8 cellular contexts compared by ENCODE assay signal in genomic region chr19:19490247-19490968, GRCh38. TPM values are rescaled to one million over a fixed set of nuclear protein-coding genes. Genes with fewer than 3 reads are reported as not detected.
DNase-seq lines count a peak whose midpoint lies in the region; ATAC-seq, FAIRE-seq and TF ChIP-seq lines count a peak whose summit lies in the region.

No MANE protein-coding gene starts in this region.

- H3K27me3 ChIP-seq in H1 (replicated peaks in 1 of 4; ENCODE audit: control insufficient read depth in 3 of 4, extremely low read depth in 1 of 4, insufficient read depth in 3 of 4, low read length in 3 of 4), result no peaks in the 10 kb centered on the region

- TF ChIP-seq CTCF in H1 (IDR thresholded peaks at IDR 0.05; ENCODE audit: control extremely low read depth in 1 of 3, insufficient read depth in 1 of 3, low read depth in 1 of 3, low read length in 3 of 3), result peak; percentile 71 to 86 (median 81)

- CTCF ChIA-PET in H1 (lab: Charles Lee; ENCODE audit: partially characterized antibody), result interaction anchor here (0.6 to 9.8 kb wide), 55 partner anchors 9 to 1130 kb away, joined by 3 to 146 read pairs (median 5); partner anchors contain the start of genes GATAD2A, NDUFA13 and TSSK6

- peak overlapping the region; percentile 67; the same call in 1 of the 2 replicates for H3K27ac ChIP-seq in H1 (ENCODE audit: low read depth, low read length)

- H4K5ac ChIP-seq in H1 (ENCODE audit: insufficient read length, low read depth, low read length), result no peak overlapping the region

- H3K23me2 ChIP-seq in H1 (ENCODE audit: low read depth, low read length), result no peaks in the 10 kb centered on the region

- peaks cover 7 to 19% (median 14%) of the 10 kb centered on the region in 4 experiments; a peak in 7 of 8 replicates for H3K36me3 ChIP-seq in H1 (ENCODE audit: control insufficient read depth in 2 of 4, insufficient read depth in 4 of 4, low read length in 3 of 4)

- H4K8ac ChIP-seq in H1 (ENCODE audit: extremely low read depth, insufficient read depth, low read length), result peak overlapping the region; percentile 81; the same call in 1 of the 2 replicates

- no peak overlapping the region for H2AFZ ChIP-seq in H1 (ENCODE audit: low read length)

- no peak overlapping the region for H3K18ac ChIP-seq in H1 (ENCODE audit: extremely low read depth, low read length)

- no peak for TF ChIP-seq EP300 in H1 (IDR thresholded peaks at IDR 0.05; ENCODE audit: borderline replicate concordance in 1 of 2, low read depth in 2 of 2, low read length in 2 of 2)

- no peak overlapping the region for H3K14ac ChIP-seq in H1 (ENCODE audit: insufficient read length)

- POLR2A ChIA-PET in H1 (lab: Charles Lee; ENCODE audit: partially characterized antibody), result interaction anchor here (0.9 to 4.3 kb wide), 15 partner anchors 12 to 127 kb away, joined by 3 to 44 read pairs (median 4); partner anchors contain the start of genes GATAD2A and NDUFA13

- peaks cover 16% of the 10 kb centered on the region; the same call in 1 of the 2 replicates for H3K79me1 ChIP-seq in H1 (ENCODE audit: low read depth, low read length)

- H3K4ac ChIP-seq in H1 (replicated peaks; ENCODE audit: insufficient read length, low read depth, low read length), result no peak overlapping the region

- FAIRE-seq in H1 (lab: Jason Lieb, UNC), result peak; percentile 97

- H3K4me3 Mint-ChIP-seq in memory B cell, result no peak overlapping the region

- H2BK5ac ChIP-seq in H1 (ENCODE audit: low read depth, low read length), result peak overlapping the region; percentile 16

- H2BK12ac ChIP-seq in H1 (ENCODE audit: low read depth, low read length), result peak overlapping the region; percentile 41

- peak; percentile 86 to 90 for TF ChIP-seq RAD21 in H1 (IDR thresholded peaks at IDR 0.05 in 1 of 2, conservative IDR thresholded peaks at IDR 0.05 in 1 of 2; ENCODE audit: low read depth in 2 of 2, low read length in 2 of 2)

- DNase-seq in CMK (ENCODE audit: low read depth) (peak; percentile 47), HS-27A (ENCODE audit: low read depth) (peak; percentile 42), NOMO-1 (lab: John Stamatoyannopoulos, UW; ENCODE audit: unreplicated experiment in 2 of 2) (peak; percentile 23 to 73), H1 (ENCODE audit: low read depth in 1 of 2, low spot score in 2 of 2) (peak; percentile 44 to 87), memory B cell (ENCODE audit: low spot score in 2 of 2) (peak; percentile 79 to 80)
- DNase-seq in activated CD8-positive, alpha-beta memory T cell treated with anti-CD3 and anti-CD28 coated beads for 48 hours (ENCODE audit: low read depth in 2 of 3, low spot score in 2 of 3), result peak; percentile 46 to 69 (median 54)
- DNase-seq in stimulated activated CD8-positive, alpha-beta memory T cell treated with anti-CD3 and anti-CD28 coated beads, Interleukin-12 subunit alpha, Interleukin-12 subunit beta, amount 100 ng/mL, for 24 hours (ENCODE audit: extremely low read depth), result peak; percentile 50

- H3K9me3 ChIP-seq in H1 (ENCODE audit: insufficient read depth in 2 of 2, low read depth in 1 of 2, low read length in 1 of 2), result no peaks in the 10 kb centered on the region

- H2BK20ac ChIP-seq in H1 (ENCODE audit: low read length), result no peak overlapping the region

- H2BK120ac ChIP-seq in H1 (replicated peaks; ENCODE audit: low read depth, low read length), result no peak overlapping the region

- H3K56ac ChIP-seq in H1 (replicated peaks; ENCODE audit: insufficient read length, low read depth, low read length), result no peak overlapping the region

- no peak overlapping the region for H3K4me2 ChIP-seq in H1 (ENCODE audit: insufficient read depth in 1 of 2, low read depth in 2 of 2, low read length in 2 of 2)

- H3K9ac ChIP-seq in H1 (replicated peaks in 1 of 4; ENCODE audit: extremely low read depth in 1 of 4, low read depth in 3 of 4, low read length in 3 of 4), result no peak overlapping the region; a peak in 2 of 7 replicates

- H3K27me3 Mint-ChIP-seq in memory B cell, result no peaks in the 10 kb centered on the region

- H3K79me2 ChIP-seq in H1 (ENCODE audit: control insufficient read depth in 1 of 2, insufficient read depth in 2 of 2, low read length in 2 of 2), result peaks cover 0 to 46% of the 10 kb centered on the region in 2 experiments; a peak in 2 of 4 replicates

- WGBS in H1 (ENCODE audit: extremely low coverage in 1 of 2, insufficient coverage in 1 of 2, insufficient read length in 1 of 2, insufficient replicate concordance in 2 of 2, low coverage in 1 of 2, low lambda C conversion rate in 2 of 2, missing lambda C conversion rate in 1 of 2), 2 experiments, result 65% methylated on average over 19 of the region's 19 CpGs; no CpG with 5 or more reads in 1 of the 2 experiments

- peaks cover 7% of the 10 kb centered on the region for H3K36me3 Mint-ChIP-seq in memory B cell

- no peak overlapping the region for H2BK15ac ChIP-seq in H1 (ENCODE audit: low read length)

- peaks cover 20% of the 10 kb centered on the region for H3K4me1 Mint-ChIP-seq in memory B cell

- no peak overlapping the region for H3K23ac ChIP-seq in H1 (ENCODE audit: insufficient read length)

- H4K20me1 ChIP-seq in H1 (replicated peaks in 1 of 2; ENCODE audit: control insufficient read depth in 1 of 2, insufficient read depth in 2 of 2, low read length in 2 of 2), result peaks cover 14 to 19% of the 10 kb centered on the region in 2 experiments

- no peaks in the 10 kb centered on the region for H3K9me3 Mint-ChIP-seq in memory B cell

- H4K91ac ChIP-seq in H1 (replicated peaks; ENCODE audit: insufficient read length, low read length), result no peak overlapping the region

- H3K27ac Mint-ChIP-seq in memory B cell, result peak overlapping the region; percentile 97

- no peak for TF ChIP-seq POLR2A in H1 (IDR thresholded peaks at IDR 0.05; ENCODE audit: control extremely low read depth in 1 of 2, low read depth in 2 of 2, low read length in 2 of 2)

- H3K4me1 ChIP-seq in H1 (replicated peaks in 1 of 4; ENCODE audit: control insufficient read depth in 3 of 4, insufficient read depth in 4 of 4, low read length in 3 of 4), result peaks cover 11 to 28% (median 18%) of the 10 kb centered on the region in 4 experiments

- no peak overlapping the region for H3K4me3 ChIP-seq in H1 (ENCODE audit: extremely low read depth in 1 of 4, insufficient read depth in 2 of 4, low read depth in 3 of 4, low read length in 4 of 4)

- ATAC-seq in memory B cell (ENCODE audit: low read depth) (peak; percentile 37), GM19023 (IDR thresholded peaks at IDR 0.05; ENCODE audit: unreplicated experiment) (no peak)

- H2AK5ac ChIP-seq in H1 (ENCODE audit: low read depth, low read length), result no peak overlapping the region

TF ChIP-seq in H1, 55 proteins besides CTCF, POLR2A, EP300 and RAD21:
- TF ChIP-seq CBX8 (IDR thresholded peaks at IDR 0.05; ENCODE audit: borderline replicate concordance, low read depth, low read length), result no peak

RNA-seq across cellular contexts. Expression of gene TSSK6, which starts 24.9 kb away (rescaled TPM):
- 2.9 and 3.6 TPM in 2 replicates for total RNA-seq in H1 (2021; fragmentation: NEBNext Ultra II Directional; extraction: Animal tissue kit (Norgen Biotek cat#: 25700))
- 7.8 and 12.1 TPM in 2 replicates for polyA plus RNA-seq in H1 (2011; rRNA removed)
- polyA plus RNA-seq in H1 (2011; cell fraction: cytosol; rRNA removed), result 6.9 TPM
- polyA plus RNA-seq in H1 (2011; cell fraction: nucleus; rRNA removed), result 9.3 TPM
- 2.1 to 4.3 TPM (median 3.4 TPM) in 4 replicates for polyA plus RNA-seq in H1 (2012, experiment 1 of 2)
- 3.8 TPM for polyA plus RNA-seq in H1 (2012, experiment 2 of 2)
- 1.6 TPM for polyA plus RNA-seq in H1 (2013, experiment 1 of 2)
- polyA plus RNA-seq in H1 (2013, experiment 2 of 2), result 1.1 TPM
- polyA minus RNA-seq in H1 (2011; rRNA and poly(A)+ RNA removed), result 1.9 and 2.4 TPM in 2 replicates
- 2.9 TPM for polyA minus RNA-seq in H1 (2011; cell fraction: cytosol; rRNA and poly(A)+ RNA removed)
- 8.6 TPM for polyA minus RNA-seq in H1 (2011; cell fraction: nucleus; rRNA and poly(A)+ RNA removed)

RNA-seq across cellular contexts. Expression of gene NDUFA13, which starts 25.6 kb away (rescaled TPM):
- 413 and 425 TPM in 2 replicates for total RNA-seq in H1 (2021; fragmentation: NEBNext Ultra II Directional; extraction: Animal tissue kit (Norgen Biotek cat#: 25700))
- 1,105 and 1,309 TPM in 2 replicates for polyA plus RNA-seq in H1 (2011; rRNA removed)
- polyA plus RNA-seq in H1 (2011; cell fraction: cytosol; rRNA removed), result 1,197 TPM
- 627 TPM for polyA plus RNA-seq in H1 (2011; cell fraction: nucleus; rRNA removed)
- polyA plus RNA-seq in H1 (2012, experiment 1 of 2), result 415 to 713 TPM (median 615 TPM) in 4 replicates
- 1,304 TPM for polyA plus RNA-seq in H1 (2012, experiment 2 of 2)
- polyA plus RNA-seq in H1 (2013, experiment 1 of 2), result 247 TPM
- 247 TPM for polyA plus RNA-seq in H1 (2013, experiment 2 of 2)
- 97.5 and 101 TPM in 2 replicates for polyA minus RNA-seq in H1 (2011; rRNA and poly(A)+ RNA removed)
- polyA minus RNA-seq in H1 (2011; cell fraction: cytosol; rRNA and poly(A)+ RNA removed), result 111 TPM
- 98.8 TPM for polyA minus RNA-seq in H1 (2011; cell fraction: nucleus; rRNA and poly(A)+ RNA removed)

RNA-seq across cellular contexts. Expression of gene YJEFN3, which starts 38.3 kb away (rescaled TPM):
- total RNA-seq in H1 (2021; fragmentation: NEBNext Ultra II Directional; extraction: Animal tissue kit (Norgen Biotek cat#: 25700)), result 5.0 and 5.7 TPM in 2 replicates
- 9.4 and 17.2 TPM in 2 replicates for polyA plus RNA-seq in H1 (2011; rRNA removed)
- 11.9 TPM for polyA plus RNA-seq in H1 (2011; cell fraction: cytosol; rRNA removed)
- polyA plus RNA-seq in H1 (2011; cell fraction: nucleus; rRNA removed), result 42.5 TPM
- 9.3 to 12.5 TPM (median 12.0 TPM) in 4 replicates for polyA plus RNA-seq in H1 (2012, experiment 1 of 2)
- polyA plus RNA-seq in H1 (2012, experiment 2 of 2), result 5.3 TPM
- polyA plus RNA-seq in H1 (2013, experiment 1 of 2), result 5.6 TPM
- 5.0 TPM for polyA plus RNA-seq in H1 (2013, experiment 2 of 2)
- polyA minus RNA-seq in H1 (2011; rRNA and poly(A)+ RNA removed), result 0.71 and 1.0 TPM in 2 replicates
- 1.5 TPM for polyA minus RNA-seq in H1 (2011; cell fraction: cytosol; rRNA and poly(A)+ RNA removed)
- polyA minus RNA-seq in H1 (2011; cell fraction: nucleus; rRNA and poly(A)+ RNA removed), result 3.4 TPM

RNA-seq across cellular contexts. Expression of gene CILP2, which starts 47.7 kb away (rescaled TPM):
- total RNA-seq in H1 (2021; fragmentation: NEBNext Ultra II Directional; extraction: Animal tissue kit (Norgen Biotek cat#: 25700)), result 5.8 and 5.9 TPM in 2 replicates
- 4.4 and 8.2 TPM in 2 replicates for polyA plus RNA-seq in H1 (2011; rRNA removed)
- polyA plus RNA-seq in H1 (2011; cell fraction: cytosol; rRNA removed), result 4.4 TPM
- 11.5 TPM for polyA plus RNA-seq in H1 (2011; cell fraction: nucleus; rRNA removed)
- polyA plus RNA-seq in H1 (2012, experiment 1 of 2), result 2.7 to 4.9 TPM (median 4.1 TPM) in 4 replicates
- 5.0 TPM for polyA plus RNA-seq in H1 (2012, experiment 2 of 2)
- polyA plus RNA-seq in H1 (2013, experiment 1 of 2), result 14.1 TPM
- polyA plus RNA-seq in H1 (2013, experiment 2 of 2), result 10.8 TPM
- polyA minus RNA-seq in H1 (2011; rRNA and poly(A)+ RNA removed), result 1.6 and 1.9 TPM in 2 replicates
- polyA minus RNA-seq in H1 (2011; cell fraction: cytosol; rRNA and poly(A)+ RNA removed), result 4.0 TPM
- polyA minus RNA-seq in H1 (2011; cell fraction: nucleus; rRNA and poly(A)+ RNA removed), result 4.1 TPM
